Comparison of ENCODE assay signal across 19 cellular contexts in genomic region chr7:38034062-38034907, GRCh38.
DNase-seq lines count a peak whose midpoint lies in the region; ATAC-seq, FAIRE-seq and TF ChIP-seq lines count a peak whose summit lies in the region.
"Had no signal": no experiment of that assay in that cellular context is flagged by ENCODE, and none has a peak within 500 bp of the region (broad histone marks: within the 10 kb centered on the region; RNA-seq: fewer than 3 reads in every experiment).

No MANE protein-coding gene starts in this region.

- H3K56ac ChIP-seq in IMR-90 (ENCODE audit: extremely low read depth, insufficient read depth, low read length): no peak overlapping the region

- H3K36me3 Mint-ChIP-seq in astrocyte (ENCODE audit: low read depth, unreplicated experiment): no peaks in the 10 kb centered on the region
- no peaks in the 10 kb centered on the region for H3K36me3 Mint-ChIP-seq in activated T-helper 17 cell treated with anti-CD3 and anti-CD28 coated beads, Interleukin-2, amount 50 U/mL, for 72 hours (ENCODE audit: low read depth)
- H3K36me3 Mint-ChIP-seq: IgD-negative memory B cell had no signal

- 0% methylated on average over 1 of the region's 5 CpGs; no CpG with 5 or more reads in 1 of the 2 experiments for WGBS in IMR-90 (ENCODE audit: extremely low coverage in 2 of 2, insufficient read length in 1 of 2), 2 experiments

- H2BK15ac ChIP-seq in IMR-90 (ENCODE audit: low read depth, low read length): no peak overlapping the region

- H3K4me1 Mint-ChIP-seq in astrocyte (ENCODE audit: low read depth, unreplicated experiment): no peaks in the 10 kb centered on the region
- no peaks in the 10 kb centered on the region for H3K4me1 Mint-ChIP-seq in activated T-helper 17 cell treated with anti-CD3 and anti-CD28 coated beads, Interleukin-2, amount 50 U/mL, for 72 hours
- H3K4me1 Mint-ChIP-seq: IgD-negative memory B cell had no signal

- POLR2A ChIA-PET in IMR-90 (lab: Charles Lee; ENCODE audit: unreplicated experiment): no interaction called here

- no peak overlapping the region for H3K4ac ChIP-seq in IMR-90 (ENCODE audit: low read depth, low read length)

- intact Hi-C loops in IMR-90 (cut with micrococcal nuclease): no loop called here

- H3K4me3 ChIP-seq in IMR-90 (ENCODE audit: insufficient read depth, low read depth, low read length) (no peak overlapping the region), astrocyte (ENCODE audit: insufficient read depth, low read depth, low read length) (no peak overlapping the region)
- H3K4me3 ChIP-seq: BLaER1 treated with 17β-estradiol and CSF1 and Interleukin-3, amounts not matched to agents 10 nM and 100 nM; HAP-1; SJCRH30 had no signal

- H4K20me1 ChIP-seq in IMR-90 (ENCODE audit: insufficient read depth, low read length) (no peaks in the 10 kb centered on the region), astrocyte (ENCODE audit: insufficient read depth, low read length) (no peaks in the 10 kb centered on the region)
- H4K20me1 ChIP-seq: BLaER1 treated with 17β-estradiol and CSF1 and Interleukin-3, amounts not matched to agents 10 nM and 100 nM had no signal

- H4K91ac ChIP-seq in IMR-90 (ENCODE audit: insufficient read depth, low read depth, low read length): no peak overlapping the region

- H3K27ac Mint-ChIP-seq in astrocyte (ENCODE audit: unreplicated experiment): no peak overlapping the region
- H3K27ac Mint-ChIP-seq in activated T-helper 17 cell treated with anti-CD3 and anti-CD28 coated beads, Interleukin-2, amount 50 U/mL, for 72 hours: no peak overlapping the region
- H3K27ac Mint-ChIP-seq: IgD-negative memory B cell had no signal

- H2AK5ac ChIP-seq in IMR-90 (ENCODE audit: low read depth, low read length): no peak overlapping the region

- H2AK9ac ChIP-seq in IMR-90 (replicated peaks; ENCODE audit: low read depth, low read length, poor library complexity): no peak overlapping the region

- no peak overlapping the region for H2BK120ac ChIP-seq in IMR-90 (ENCODE audit: low read depth, low read length)

- CTCF ChIA-PET in IMR-90 (lab: Yijun Ruan, JAX): no interaction called here

- no peaks in the 10 kb centered on the region for H3K79me1 ChIP-seq in IMR-90 (ENCODE audit: low read depth in 1 of 2, low read length in 2 of 2)

- H3K9me3 Mint-ChIP-seq in astrocyte (ENCODE audit: unreplicated experiment): no peaks in the 10 kb centered on the region
- peaks cover 3% of the 10 kb centered on the region for H3K9me3 Mint-ChIP-seq in activated T-helper 17 cell treated with anti-CD3 and anti-CD28 coated beads, Interleukin-2, amount 50 U/mL, for 72 hours

- H3K14ac ChIP-seq in IMR-90 (replicated peaks; ENCODE audit: low read depth, low read length): no peak overlapping the region

- no peak for ATAC-seq in IMR-90 (ENCODE audit: low read depth)
- ATAC-seq in GM21367 (IDR thresholded peaks at IDR 0.05; ENCODE audit: unreplicated experiment): no peak
- ATAC-seq in activated T-helper 17 cell treated with anti-CD3 and anti-CD28 coated beads, Interleukin-2, amount 50 U/mL, for 72 hours (replicated peaks): no peak
- ATAC-seq in GM18519 (IDR thresholded peaks at IDR 0.05; ENCODE audit: low FRiP score, unreplicated experiment): no peak

- in situ Hi-C loops in IMR-90 (cut with MboI; ENCODE audit: low sequenced_read_pairs): no loop called here

- no peaks in the 10 kb centered on the region for H3K9me1 ChIP-seq in IMR-90 (ENCODE audit: insufficient read depth, low read length)

- no peak for TF ChIP-seq CTCF in IMR-90 (conservative IDR thresholded peaks at IDR 0.05; ENCODE audit: low read depth, low read length)
- TF ChIP-seq CTCF in astrocyte (IDR thresholded peaks at IDR 0.05; ENCODE audit: insufficient read depth, low read depth, low read length): no peak

- dilution Hi-C loops in IMR-90 (cut with HindIII; ENCODE audit: low sequenced_read_pairs, unreplicated experiment): no loop called here

- H3K36me3 ChIP-seq in IMR-90 (ENCODE audit: control insufficient read depth, insufficient read depth, low read length) (no peaks in the 10 kb centered on the region), astrocyte (ENCODE audit: insufficient read depth, low read length) (no peaks in the 10 kb centered on the region)
- H3K36me3 ChIP-seq: BLaER1 treated with 17β-estradiol and CSF1 and Interleukin-3, amounts not matched to agents 10 nM and 100 nM; HAP-1; SJCRH30 had no signal

- TF ChIP-seq POLR2A in IMR-90 (IDR thresholded peaks at IDR 0.05; ENCODE audit: low read depth, low read length): no peak

- no peak overlapping the region for H2BK20ac ChIP-seq in IMR-90 (ENCODE audit: low read depth, low read length)

- H3K4me2 ChIP-seq in IMR-90 (ENCODE audit: low read depth, low read length): no peak overlapping the region
- H3K4me2 ChIP-seq in astrocyte (ENCODE audit: low read length): no peak overlapping the region
- H3K4me2 ChIP-seq: BLaER1 treated with 17β-estradiol and CSF1 and Interleukin-3, amounts not matched to agents 10 nM and 100 nM had no signal

- no peak overlapping the region for H3K23ac ChIP-seq in IMR-90 (ENCODE audit: low read depth, low read length)

- no peak overlapping the region for H4K8ac ChIP-seq in IMR-90 (ENCODE audit: low read depth in 2 of 2, low read length in 2 of 2)

- H3K9ac ChIP-seq in IMR-90 (ENCODE audit: low read depth, low read length): no peak overlapping the region
- no peak overlapping the region for H3K9ac ChIP-seq in astrocyte (ENCODE audit: low read length)
- H3K9ac ChIP-seq: BLaER1 treated with 17β-estradiol and CSF1 and Interleukin-3, amounts not matched to agents 10 nM and 100 nM had no signal

- H3K4me1 ChIP-seq in IMR-90 (ENCODE audit: control insufficient read depth, insufficient read depth, low read length) (no peaks in the 10 kb centered on the region), astrocyte (ENCODE audit: insufficient read depth, low read length) (no peaks in the 10 kb centered on the region)
- H3K4me1 ChIP-seq: BLaER1 treated with 17β-estradiol and CSF1 and Interleukin-3, amounts not matched to agents 10 nM and 100 nM; HAP-1 had no signal

- DNase-seq in IMR-90 (no peak), NCI-H1105 treated with DMSO at 0.1 percent for 48 hours (lab: John Stamatoyannopoulos, UW) (peak; percentile 31), astrocyte (ENCODE audit: low read depth) (peak; percentile 4), renal cortical epithelial cell (ENCODE audit: low read depth) (peak; percentile 15)
- DNase-seq: DMS 273 treated with DMSO at 0.1 percent for 48 hours, NCI-H1048, NCI-H1694, NCI-H2107, NCI-H446, NCI-H774, RPMI8226, SJCRH30, T-helper 1 cell had no signal

- no peak overlapping the region for H2BK5ac ChIP-seq in IMR-90 (ENCODE audit: low read depth, low read length, poor library complexity, severe bottlenecking)

- H2AFZ ChIP-seq in IMR-90 (replicated peaks; ENCODE audit: low read length, poor library complexity) (no peak overlapping the region), astrocyte (ENCODE audit: low read depth, low read length) (no peak overlapping the region)

- H4K5ac ChIP-seq in IMR-90 (ENCODE audit: low read depth, low read length): no peak overlapping the region

- H3K27ac ChIP-seq in IMR-90 (ENCODE audit: insufficient read depth, low read length) (no peak overlapping the region), astrocyte (ENCODE audit: low read depth, low read length) (no peak overlapping the region)
- H3K27ac ChIP-seq: BLaER1 treated with 17β-estradiol and CSF1 and Interleukin-3, amounts not matched to agents 10 nM and 100 nM; SJCRH30 had no signal

- no peak for FAIRE-seq in astrocyte (lab: Jason Lieb, UNC)

- no peaks in the 10 kb centered on the region for H3K27me3 ChIP-seq in IMR-90 (ENCODE audit: control insufficient read depth, insufficient read depth, low read length)
- no peaks in the 10 kb centered on the region for H3K27me3 ChIP-seq in astrocyte (ENCODE audit: insufficient read depth, low read length)
- H3K27me3 ChIP-seq: BLaER1 treated with 17β-estradiol and CSF1 and Interleukin-3, amounts not matched to agents 10 nM and 100 nM; SJCRH30 had no signal

- no peaks in the 10 kb centered on the region for H3K79me2 ChIP-seq in astrocyte (ENCODE audit: insufficient read depth, low read length)

- H3K27me3 Mint-ChIP-seq in astrocyte (ENCODE audit: low read depth, unreplicated experiment): no peaks in the 10 kb centered on the region
- peaks cover 14% of the 10 kb centered on the region for H3K27me3 Mint-ChIP-seq in activated T-helper 17 cell treated with anti-CD3 and anti-CD28 coated beads, Interleukin-2, amount 50 U/mL, for 72 hours

- no TSS peak for BruUV-seq in IMR-90 (replicated peaks; lab: Mats Ljungman, UMichigan)

- no peak for TF ChIP-seq RAD21 in IMR-90 (IDR thresholded peaks at IDR 0.05; ENCODE audit: low read length)

- H3K9me3 ChIP-seq in IMR-90 (ENCODE audit: control insufficient read depth, insufficient read depth, low read length): no peaks in the 10 kb centered on the region
- H3K9me3 ChIP-seq in astrocyte (ENCODE audit: insufficient read depth, low read depth, low read length): no peaks in the 10 kb centered on the region
- H3K9me3 ChIP-seq: HAP-1 had no signal

- no peak overlapping the region for H3K18ac ChIP-seq in IMR-90 (ENCODE audit: low read depth, low read length)

- H3K4me3 Mint-ChIP-seq in astrocyte (ENCODE audit: unreplicated experiment): no peak overlapping the region
- no peak overlapping the region for H3K4me3 Mint-ChIP-seq in activated T-helper 17 cell treated with anti-CD3 and anti-CD28 coated beads, Interleukin-2, amount 50 U/mL, for 72 hours
- H3K4me3 Mint-ChIP-seq: IgD-negative memory B cell had no signal

TF ChIP-seq in IMR-90, 13 proteins besides CTCF, POLR2A, EP300 and RAD21:
- TF ChIP-seq MAFK (IDR thresholded peaks at IDR 0.05; ENCODE audit: low read depth, low read length): peak; percentile 95
- no peak for TF ChIP-seq MXI1 (IDR thresholded peaks at IDR 0.05; ENCODE audit: borderline replicate concordance, low read depth, low read length)
